Comparison of ENCODE assay signal across 11 cellular contexts in the genomic region with DNA sequence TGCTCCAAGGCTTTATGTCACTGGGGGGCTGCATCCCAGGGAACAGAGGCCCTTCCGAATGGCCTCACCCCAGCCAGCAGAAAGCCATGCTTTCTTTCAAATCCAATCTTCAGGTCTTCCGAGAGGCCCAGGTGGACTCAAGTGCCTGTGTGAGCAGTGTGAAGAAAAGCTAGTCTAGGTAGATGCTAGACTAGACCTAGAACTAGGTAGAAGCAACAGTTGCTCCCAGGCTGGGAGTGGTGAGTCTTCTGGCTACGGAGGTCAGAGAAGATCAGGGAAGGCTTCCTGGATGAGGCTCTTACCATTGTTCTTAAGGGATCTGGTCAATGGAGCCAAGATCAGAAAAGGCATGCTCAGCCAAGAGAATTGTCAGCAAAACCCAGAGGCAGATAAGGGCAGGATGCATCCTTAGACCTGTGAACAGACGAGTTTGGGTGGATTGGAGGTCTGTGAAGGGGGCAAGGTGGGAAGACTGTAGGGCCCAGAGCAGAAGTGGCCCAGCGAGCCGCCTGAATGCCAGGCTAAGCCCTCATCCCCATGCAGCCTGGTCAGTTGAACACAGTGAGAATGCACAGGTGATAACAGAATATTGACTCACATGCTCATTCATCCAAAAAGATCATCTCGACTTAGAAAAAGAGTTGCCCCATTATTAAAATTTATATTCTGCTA.
DNase-seq lines count a peak whose midpoint lies in the region; ATAC-seq lines count a peak whose summit lies in the region.
"Had no signal": no experiment of that assay in that cellular context is flagged by ENCODE, and none has a peak within 500 bp of the region (broad histone marks: within the 10 kb centered on the region; RNA-seq: fewer than 3 reads in every experiment).

No MANE protein-coding gene starts in this region.

- no peak for ATAC-seq in activated T-cell treated with anti-CD3 and anti-CD28 coated beads, Interleukin-2, amount 50 U/mL, for 72 hours (replicated peaks in 1 of 2)
- no peak for ATAC-seq in activated CD8-positive, alpha-beta T cell treated with anti-CD3 and anti-CD28 coated beads, Interleukin-2, amount 10 ng/mL, durations not matched to agents 7 days and 5 days
- ATAC-seq in right cardiac atrium (no peak), GM21367 (IDR thresholded peaks at IDR 0.05; ENCODE audit: unreplicated experiment) (no peak)
- no peak for ATAC-seq in stimulated activated memory B cell treated with anti-CD40 and anti-IgM and Interleukin-4, amounts not matched to agents 10 μg/mL and 1 μg/mL and 100 μg/mL, for 72 hours

- peak overlapping the region; percentile 21 for H3K27ac Mint-ChIP-seq in activated T-cell treated with anti-CD3 and anti-CD28 coated beads, Interleukin-2, amount 50 U/mL, for 72 hours
- peak overlapping the region; percentile 83 for H3K27ac Mint-ChIP-seq in activated CD8-positive, alpha-beta T cell treated with anti-CD3 and anti-CD28 coated beads, Interleukin-2, amount 10 ng/mL, durations not matched to agents 7 days and 5 days
- H3K27ac Mint-ChIP-seq in stimulated activated memory B cell treated with anti-CD40 and anti-IgM and Interleukin-4, amounts not matched to agents 10 μg/mL and 1 μg/mL and 100 μg/mL, for 72 hours: peak overlapping the region; percentile 61

- no peak overlapping the region for H3K4me3 Mint-ChIP-seq in activated T-cell treated with anti-CD3 and anti-CD28 coated beads, Interleukin-2, amount 50 U/mL, for 72 hours
- H3K4me3 Mint-ChIP-seq in activated CD8-positive, alpha-beta T cell treated with anti-CD3 and anti-CD28 coated beads, Interleukin-2, amount 10 ng/mL, durations not matched to agents 7 days and 5 days: no peak overlapping the region
- H3K4me3 Mint-ChIP-seq in stimulated activated memory B cell treated with anti-CD40 and anti-IgM and Interleukin-4, amounts not matched to agents 10 μg/mL and 1 μg/mL and 100 μg/mL, for 72 hours: no peak overlapping the region
- H3K4me3 Mint-ChIP-seq: activated T-cell treated with anti-CD3 and anti-CD28 coated beads, Interleukin-2, amount 50 U/mL, for 24 hours had no signal

- H3K36me3 Mint-ChIP-seq in activated T-cell treated with anti-CD3 and anti-CD28 coated beads, Interleukin-2, amount 50 U/mL, for 72 hours (ENCODE audit: insufficient read depth in 2 of 2): no peaks in the 10 kb centered on the region
- H3K36me3 Mint-ChIP-seq in activated CD8-positive, alpha-beta T cell treated with anti-CD3 and anti-CD28 coated beads, Interleukin-2, amount 10 ng/mL, durations not matched to agents 7 days and 5 days (ENCODE audit: low read depth): no peaks in the 10 kb centered on the region
- no peaks in the 10 kb centered on the region for H3K36me3 Mint-ChIP-seq in stimulated activated memory B cell treated with anti-CD40 and anti-IgM and Interleukin-4, amounts not matched to agents 10 μg/mL and 1 μg/mL and 100 μg/mL, for 72 hours

- peak overlapping the region; percentile 46 for H3K27ac ChIP-seq in right cardiac atrium (ENCODE audit: low read length)

- peaks cover 21% of the 10 kb centered on the region for H3K4me1 ChIP-seq in right cardiac atrium (ENCODE audit: control insufficient read depth, insufficient read depth, low read length)

- 76% methylated on average over 7 of the region's 7 CpGs for WGBS in right cardiac atrium

- H3K27me3 ChIP-seq in right cardiac atrium (ENCODE audit: control insufficient read depth, insufficient read depth): no peaks in the 10 kb centered on the region
- H3K27me3 ChIP-seq: esophagus squamous epithelium had no signal

- intact Hi-C loops in right cardiac atrium (cut with DNase I): loop anchor here in 2 of 4 donors (10.0 kb wide), 2 partner anchors 55 to 105 kb away; no protein-coding TSS in a partner anchor

- H3K4me1 Mint-ChIP-seq in activated T-cell treated with anti-CD3 and anti-CD28 coated beads, Interleukin-2, amount 50 U/mL, for 72 hours (ENCODE audit: low read depth): peaks cover 64% of the 10 kb centered on the region
- H3K4me1 Mint-ChIP-seq in activated CD8-positive, alpha-beta T cell treated with anti-CD3 and anti-CD28 coated beads, Interleukin-2, amount 10 ng/mL, durations not matched to agents 7 days and 5 days (ENCODE audit: low read depth): peaks cover 85% of the 10 kb centered on the region
- H3K4me1 Mint-ChIP-seq in stimulated activated memory B cell treated with anti-CD40 and anti-IgM and Interleukin-4, amounts not matched to agents 10 μg/mL and 1 μg/mL and 100 μg/mL, for 72 hours: peaks cover 50% of the 10 kb centered on the region

- CTCF ChIA-PET in activated CD8-positive, alpha-beta T cell treated with anti-CD3 and anti-CD28 coated beads, Interleukin-2, amount 10 ng/mL, durations not matched to agents 7 days and 5 days (lab: Charles Lee): no interaction called here

- H3K4me3 ChIP-seq in right cardiac atrium (ENCODE audit: low read length): no peak overlapping the region
- H3K4me3 ChIP-seq: esophagus squamous epithelium had no signal

- no peaks in the 10 kb centered on the region for H3K27me3 Mint-ChIP-seq in activated T-cell treated with anti-CD3 and anti-CD28 coated beads, Interleukin-2, amount 50 U/mL, for 72 hours (ENCODE audit: low read depth)
- no peaks in the 10 kb centered on the region for H3K27me3 Mint-ChIP-seq in activated CD8-positive, alpha-beta T cell treated with anti-CD3 and anti-CD28 coated beads, Interleukin-2, amount 10 ng/mL, durations not matched to agents 7 days and 5 days (ENCODE audit: low read depth)
- no peaks in the 10 kb centered on the region for H3K27me3 Mint-ChIP-seq in stimulated activated memory B cell treated with anti-CD40 and anti-IgM and Interleukin-4, amounts not matched to agents 10 μg/mL and 1 μg/mL and 100 μg/mL, for 72 hours
- H3K27me3 Mint-ChIP-seq: activated T-cell treated with anti-CD3 and anti-CD28 coated beads, Interleukin-2, amount 50 U/mL, for 24 hours had no signal

- no peak for DNase-seq in activated T-cell treated with anti-CD3 and anti-CD28 coated beads, Interleukin-2, amount 50 U/mL, for 72 hours
- DNase-seq in activated T-cell treated with anti-CD3 and anti-CD28 coated beads, Interleukin-2, amount 50 U/mL, for 48 hours: no peak
- DNase-seq in activated CD8-positive, alpha-beta T cell treated with anti-CD3 and anti-CD28 coated beads, Interleukin-2, amount 10 ng/mL, durations not matched to agents 7 days and 5 days: no peak
- peak; percentile 9 to 41 (median 11) for DNase-seq in right cardiac atrium
- DNase-seq in NK-92 treated with Interleukin-12 subunit alpha and Interleukin-12 subunit beta, amount 100 ng/mL, for 24 hours (lab: John Stamatoyannopoulos, UW): no peak
- DNase-seq in activated CD4-positive, alpha-beta T cell treated with anti-CD3 and anti-CD28 coated beads, Interleukin-2, amount 50 U/mL, for 1 hour: no peak
- DNase-seq: activated T-cell treated with anti-CD3 and anti-CD28 coated beads, Interleukin-2, amount 50 U/mL, for 24 hours; esophagus squamous epithelium; NCI-H2107 had no signal

- H3K9me3 Mint-ChIP-seq in activated T-cell treated with anti-CD3 and anti-CD28 coated beads, Interleukin-2, amount 50 U/mL, for 72 hours: no peaks in the 10 kb centered on the region
- H3K9me3 Mint-ChIP-seq in activated CD8-positive, alpha-beta T cell treated with anti-CD3 and anti-CD28 coated beads, Interleukin-2, amount 10 ng/mL, durations not matched to agents 7 days and 5 days (ENCODE audit: insufficient read depth): no peaks in the 10 kb centered on the region
- H3K9me3 Mint-ChIP-seq in stimulated activated memory B cell treated with anti-CD40 and anti-IgM and Interleukin-4, amounts not matched to agents 10 μg/mL and 1 μg/mL and 100 μg/mL, for 72 hours: no peaks in the 10 kb centered on the region
- H3K9me3 Mint-ChIP-seq: activated T-cell treated with anti-CD3 and anti-CD28 coated beads, Interleukin-2, amount 50 U/mL, for 24 hours had no signal

- POLR2A ChIA-PET in activated CD8-positive, alpha-beta T cell treated with anti-CD3 and anti-CD28 coated beads, Interleukin-2, amount 10 ng/mL, durations not matched to agents 7 days and 5 days (lab: Charles Lee): no interaction called here

- H3K9me3 ChIP-seq in right cardiac atrium (ENCODE audit: control insufficient read depth, low read length): no peaks in the 10 kb centered on the region
- H3K9me3 ChIP-seq: esophagus squamous epithelium had no signal

Comparison
In these comparisons a context has a peak if more than half of its experiments do, and no peak if none do; other contexts are left out.
1. DNase-seq: peak in right cardiac atrium (3 of 3); none in activated T-cell treated with anti-CD3 and anti-CD28 coated beads, Interleukin-2, amount 50 U/mL, for 72 hours (0 of 2), activated T-cell treated with anti-CD3 and anti-CD28 coated beads, Interleukin-2, amount 50 U/mL, for 48 hours (0 of 2), activated CD8-positive, alpha-beta T cell treated with anti-CD3 and anti-CD28 coated beads, Interleukin-2, amount 10 ng/mL, durations not matched to agents 7 days and 5 days (single experiment), NK-92 treated with Interleukin-12 subunit alpha and Interleukin-12 subunit beta, amount 100 ng/mL, for 24 hours (single experiment) and activated CD4-positive, alpha-beta T cell treated with anti-CD3 and anti-CD28 coated beads, Interleukin-2, amount 50 U/mL, for 1 hour (single experiment).
2. H3K27ac Mint-ChIP-seq: peak in every context shown above with its lines; median percentile 83 in activated CD8-positive, alpha-beta T cell treated with anti-CD3 and anti-CD28 coated beads, Interleukin-2, amount 10 ng/mL, durations not matched to agents 7 days and 5 days; 61 in stimulated activated memory B cell treated with anti-CD40 and anti-IgM and Interleukin-4, amounts not matched to agents 10 μg/mL and 1 μg/mL and 100 μg/mL, for 72 hours; 21 in activated T-cell treated with anti-CD3 and anti-CD28 coated beads, Interleukin-2, amount 50 U/mL, for 72 hours.